ENCODE assay signal across 28 cellular contexts in genomic region chr4:8582016-8582415, GRCh38. TPM values are rescaled to one million over a fixed set of nuclear protein-coding genes. Genes with fewer than 3 reads are reported as not detected.
"Had no signal": no experiment of that assay in that cellular context is flagged by ENCODE, and none has a peak within 500 bp of the region (broad histone marks: within the 10 kb centered on the region; RNA-seq: fewer than 3 reads in every experiment).

No MANE protein-coding gene starts in this region.

- H3K4me3 ChIP-seq: colonic mucosa, gastrocnemius medialis, heart left ventricle, hepatocyte, lung, neural progenitor cell, right lobe of liver, smooth muscle cell, stomach, thyroid gland had no signal

- H3K4me1 ChIP-seq: colonic mucosa, gastrocnemius medialis, right lobe of liver had no signal

- H3K36me3 ChIP-seq: colonic mucosa, gastrocnemius medialis, heart left ventricle, neural progenitor cell, right lobe of liver, stomach, thyroid gland had no signal

- DNase-seq: central memory CD4-positive, alpha-beta T cell; colonic mucosa; effector CD8-positive, alpha-beta T cell; endodermal cell; foreskin fibroblast; gastrocnemius medialis; left cardiac atrium; retina; stimulated activated CD4-positive, alpha-beta T cell treated with anti-CD3 and anti-CD28 coated beads, Interleukin-2, amount 100 ng/mL, for 24 hours; stimulated activated CD4-positive, alpha-beta T cell treated with anti-CD3 and anti-CD28 coated beads, Interleukin-4, amount 100 ng/mL, for 24 hours; stimulated activated naive CD4-positive, alpha-beta T cell treated with Interleukin-2 at 50 U/mL for 16 hours; stomach had no signal

- H2AFZ ChIP-seq: hepatocyte, neural progenitor cell had no signal

- H3K4me2 ChIP-seq: hepatocyte, neural progenitor cell, smooth muscle cell had no signal

- H3K27ac ChIP-seq: colonic mucosa, epithelial cell of prostate, gastrocnemius medialis, heart left ventricle, hepatocyte, neural progenitor cell, right lobe of liver, stomach, thyroid gland had no signal

- H3K79me2 ChIP-seq: hepatocyte had no signal

- ATAC-seq: esophagus mucosa; gastrocnemius medialis; heart left ventricle; left cardiac atrium; stimulated activated effector memory CD8-positive, alpha-beta T cell treated with anti-CD3 and anti-CD28 coated beads, Interleukin-12 subunit alpha, Interleukin-12 subunit beta, amount 100 ng/mL, for 72 hours had no signal

- H3K9me3 ChIP-seq: colonic mucosa, gastrocnemius medialis, heart left ventricle, right lobe of liver, thyroid gland had no signal

- H3K27me3 ChIP-seq: colonic mucosa, thyroid gland had no signal

RNA-seq across cellular contexts. Expression of gene GPR78, which starts 1.8 kb away (rescaled TPM):
- total RNA-seq: colonic mucosa, gastrocnemius medialis, glomerular endothelial cell, kidney epithelial cell, liver, mononuclear cell, pulmonary artery endothelial cell, right lobe of liver, smooth muscle cell, subcutaneous adipose tissue, thyroid gland had no signal
- polyA plus RNA-seq: heart left ventricle, liver had no signal

RNA-seq across cellular contexts. Expression of gene CPZ, which starts 10.5 kb away (rescaled TPM):
- total RNA-seq: gastrocnemius medialis, mononuclear cell, pulmonary artery endothelial cell had no signal
